Comparison of ENCODE assay signal across 1 cellular context in genomic region chr2:128520787-128521186, GRCh38.
TF ChIP-seq lines count a peak whose summit lies in the region.

No MANE protein-coding gene starts in this region.

TF ChIP-seq in GM23338, 12 proteins besides CTCF, POLR2A, EP300 and RAD21 (continued from another document):
- TF ChIP-seq, protein P1, sequence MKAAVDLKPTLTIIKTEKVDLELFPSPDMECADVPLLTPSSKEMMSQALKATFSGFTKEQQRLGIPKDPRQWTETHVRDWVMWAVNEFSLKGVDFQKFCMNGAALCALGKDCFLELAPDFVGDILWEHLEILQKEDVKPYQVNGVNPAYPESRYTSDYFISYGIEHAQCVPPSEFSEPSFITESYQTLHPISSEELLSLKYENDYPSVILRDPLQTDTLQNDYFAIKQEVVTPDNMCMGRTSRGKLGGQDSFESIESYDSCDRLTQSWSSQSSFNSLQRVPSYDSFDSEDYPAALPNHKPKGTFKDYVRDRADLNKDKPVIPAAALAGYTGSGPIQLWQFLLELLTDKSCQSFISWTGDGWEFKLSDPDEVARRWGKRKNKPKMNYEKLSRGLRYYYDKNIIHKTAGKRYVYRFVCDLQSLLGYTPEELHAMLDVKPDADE (IDR thresholded peaks at IDR 0.05) = no peak
- no peak for TF ChIP-seq STAT1 (IDR thresholded peaks at IDR 0.05; ENCODE audit: unreplicated experiment)
